In genomic region chr6:167974644-167975344, GRCh38 we compare ENCODE assay signal across 20 cellular contexts. TPM values are rescaled to one million over a fixed set of nuclear protein-coding genes. Genes with fewer than 3 reads are reported as not detected.
DNase-seq lines count a peak whose midpoint lies in the region; ATAC-seq and TF ChIP-seq lines count a peak whose summit lies in the region.
"Had no signal": no experiment of that assay in that cellular context is flagged by ENCODE, and none has a peak within 500 bp of the region (broad histone marks: within the 10 kb centered on the region; RNA-seq: fewer than 3 reads in every experiment).

No MANE protein-coding gene starts in this region.

- no peak for TF ChIP-seq EP300 in esophagus muscularis mucosa (IDR thresholded peaks at IDR 0.05)

- H3K9me3 ChIP-seq in breast epithelium (no peaks in the 10 kb centered on the region), lower lobe of right lung (no peaks in the 10 kb centered on the region), esophagus muscularis mucosa (no peaks in the 10 kb centered on the region)
- H3K9me3 ChIP-seq: A549 had no signal

- in situ Hi-C loops in T47D (cut with HindIII; ENCODE audit: low pct_unique_long_range_greater_than_20kb, low sequenced_read_pairs) (no loop called here), KBM-7 (cut with MboI; ENCODE audit: low pct_unique_long_range_greater_than_20kb, low sequenced_read_pairs) (no loop called here)

- H3K36me3 ChIP-seq in breast epithelium (no peaks in the 10 kb centered on the region), lower lobe of right lung (peaks cover 18% of the 10 kb centered on the region), esophagus muscularis mucosa (peaks cover 0 to 17% (median 9%) of the 10 kb centered on the region in 4 donors)

- intact Hi-C loops in breast epithelium (cut with DNase I; ENCODE audit: low total_unique reads) (no loop called here), lower lobe of right lung (cut with DNase I) (no loop called here), esophagus muscularis mucosa (cut with DNase I) (no loop called here)

- DNase-seq in T47D (ENCODE audit: low read depth in 1 of 2, low spot score in 1 of 2): peak; percentile 49 to 67
- no peak for DNase-seq in breast epithelium (ENCODE audit: low spot score in 2 of 2)
- DNase-seq in choroid plexus epithelial cell (ENCODE audit: low read depth): peak; percentile 85
- DNase-seq in lower lobe of right lung: no peak
- peak; percentile 10 for DNase-seq in smooth muscle cell of the brain vasculature (ENCODE audit: low read depth, low spot score)
- no peak for DNase-seq in KBM-7
- no peak for DNase-seq in esophagus muscularis mucosa (ENCODE audit: extremely low spot score)
- DNase-seq: activated CD8-positive, alpha-beta T cell treated with anti-CD3 and anti-CD28 coated beads, Interleukin-2, amount 10 ng/mL, durations not matched to agents 7 days and 5 days; activated naive CD8-positive, alpha-beta T cell treated with anti-CD3 and anti-CD28 coated beads, Interleukin-2, amount 10 ng/mL, durations not matched to agents 7 days and 5 days; activated T-cell treated with anti-CD3 and anti-CD28 coated beads, Interleukin-2, amount 50 U/mL, for 48 hours; cerebellar nuclear complex; foreskin keratinocyte; KG1; naive B cell; NCI-H1092; T-helper 1 cell; WERI-Rb-1 had no signal

- WGBS in esophagus muscularis mucosa: 67% methylated on average over 12 of the region's 12 CpGs

- H3K27me3 ChIP-seq in breast epithelium (no peaks in the 10 kb centered on the region), lower lobe of right lung (ENCODE audit: low read depth) (no peaks in the 10 kb centered on the region), esophagus muscularis mucosa (peaks cover 0 to 5% (median 0%) of the 10 kb centered on the region in 4 donors)
- H3K27me3 ChIP-seq: foreskin keratinocyte had no signal

- H3K4me3 ChIP-seq in breast epithelium: no peak overlapping the region
- no peak overlapping the region for H3K4me3 ChIP-seq in choroid plexus epithelial cell (ENCODE audit: low read depth, low read length)
- no peak overlapping the region for H3K4me3 ChIP-seq in lower lobe of right lung
- H3K4me3 ChIP-seq in esophagus muscularis mucosa: no peak overlapping the region
- H3K4me3 ChIP-seq: A549 had no signal

- no peak for TF ChIP-seq CTCF in breast epithelium (IDR thresholded peaks at IDR 0.05)
- TF ChIP-seq CTCF in choroid plexus epithelial cell (conservative IDR thresholded peaks at IDR 0.05; ENCODE audit: low read depth, low read length): no peak
- no peak for TF ChIP-seq CTCF in lower lobe of right lung (IDR thresholded peaks at IDR 0.05)
- no peak for TF ChIP-seq CTCF in esophagus muscularis mucosa (IDR thresholded peaks at IDR 0.05)

- H3K4me1 ChIP-seq in breast epithelium: no peaks in the 10 kb centered on the region
- H3K4me1 ChIP-seq in lower lobe of right lung: peaks cover 8% of the 10 kb centered on the region
- H3K4me1 ChIP-seq in esophagus muscularis mucosa: peaks cover 3 to 11% (median 7%) of the 10 kb centered on the region in 4 donors
- H3K4me1 ChIP-seq: A549, foreskin keratinocyte had no signal

- H3K27ac ChIP-seq in breast epithelium (no peak overlapping the region), lower lobe of right lung (no peak overlapping the region), esophagus muscularis mucosa (replicated peaks in 1 of 4) (no peak overlapping the region)
- H3K27ac ChIP-seq: A549, C4-2B, foreskin keratinocyte, WERI-Rb-1 had no signal

- TF ChIP-seq POLR2A in breast epithelium (IDR thresholded peaks at IDR 0.05) (no peak), esophagus muscularis mucosa (IDR thresholded peaks at IDR 0.05; ENCODE audit: low read depth) (no peak)

- peak; percentile 59 to 75 for ATAC-seq in lower lobe of right lung
- ATAC-seq in GM21528 (IDR thresholded peaks at IDR 0.05; ENCODE audit: low FRiP score, unreplicated experiment): no peak
- ATAC-seq: A549; activated CD8-positive, alpha-beta T cell treated with anti-CD3 and anti-CD28 coated beads, Interleukin-2, amount 10 ng/mL, durations not matched to agents 7 days and 5 days; foreskin keratinocyte had no signal

RNA-seq across cellular contexts. Expression of gene KIF25, which starts 22.7 kb away (rescaled TPM):
- total RNA-seq in breast epithelium (under 1 TPM in 1 of 3 donors, not detected in 2; 0.66 TPM), lower lobe of right lung (0.56 TPM), esophagus muscularis mucosa (under 1 TPM in 1 of 4 donors, not detected in 3; 0.17 TPM)
- total RNA-seq: activated CD8-positive, alpha-beta T cell treated with anti-CD3 and anti-CD28 coated beads, Interleukin-2, amount 10 ng/mL, durations not matched to agents 7 days and 5 days; activated naive CD8-positive, alpha-beta T cell treated with anti-CD3 and anti-CD28 coated beads, Interleukin-2, amount 10 ng/mL, durations not matched to agents 7 days and 5 days; foreskin keratinocyte had no signal

Comparison
In these comparisons a context has a peak if more than half of its experiments do, and no peak if none do; other contexts are left out.
1. DNase-seq: peak in T47D (2 of 2), choroid plexus epithelial cell (single experiment) and smooth muscle cell of the brain vasculature (single experiment); none in breast epithelium (0 of 2), lower lobe of right lung (single experiment), KBM-7 (single experiment) and esophagus muscularis mucosa (single experiment).